Comparison of ENCODE assay signal across 8 cellular contexts in genomic region chr21:33266050-33266783, GRCh38. TPM values are rescaled to one million over a fixed set of nuclear protein-coding genes. Genes with fewer than 3 reads are reported as not detected.
DNase-seq lines count a peak whose midpoint lies in the region; ATAC-seq and TF ChIP-seq lines count a peak whose summit lies in the region.

Gene IL10RB, plus strand, starts transcription at chr21:33266367. Its CDS starts 99 bp downstream, at chr21:33266466.

- no peaks in the 10 kb centered on the region for H3K9me3 ChIP-seq in hepatocyte (ENCODE audit: low read depth)

- peaks cover 9% of the 10 kb centered on the region for H3K36me3 Mint-ChIP-seq in HFFc6 (ENCODE audit: low read depth)

- TF ChIP-seq CTCF in HFFc6 (IDR thresholded peaks at IDR 0.05) (no peak), astrocyte of the cerebellum (IDR thresholded peaks at IDR 0.05; ENCODE audit: low read depth, low read length, missing control alignments) (no peak), hepatocyte (IDR thresholded peaks at IDR 0.05; ENCODE audit: poor library complexity) (no peak), retinal pigment epithelial cell (conservative IDR thresholded peaks at IDR 0.05; ENCODE audit: low read depth, low read length) (no peak)

- H3K4me1 ChIP-seq in hepatocyte (ENCODE audit: insufficient read depth): peaks cover 7% of the 10 kb centered on the region

- H3K27ac Mint-ChIP-seq in HFFc6: peak within 1 kb of the TSS; percentile 78

- H3K4me3 Mint-ChIP-seq in HFFc6: peak within 1 kb of the TSS; percentile 95

- H3K27ac ChIP-seq in hepatocyte: peak within 1 kb of the TSS; percentile 92

- H2AFZ ChIP-seq in hepatocyte: peak within 1 kb of the TSS; percentile 97

- H3K4me1 Mint-ChIP-seq in HFFc6 (ENCODE audit: low read depth): peaks cover 27% of the 10 kb centered on the region

- peaks cover 14% of the 10 kb centered on the region for H3K79me2 ChIP-seq in hepatocyte

- in situ Hi-C loops in astrocyte of the cerebellum (cut with HindIII; ENCODE audit: low sequenced_read_pairs): no loop called here

- no peaks in the 10 kb centered on the region for H3K9me3 Mint-ChIP-seq in HFFc6

- H3K9me2 ChIP-seq in hepatocyte (replicated peaks; ENCODE audit: insufficient read depth): no peaks in the 10 kb centered on the region

- peaks cover 5% of the 10 kb centered on the region for H3K27me3 Mint-ChIP-seq in HFFc6 (ENCODE audit: insufficient read depth)

- H3K4me2 ChIP-seq in hepatocyte: peak within 1 kb of the TSS; percentile 89

- H3K36me3 ChIP-seq in hepatocyte (replicated peaks; ENCODE audit: insufficient read depth, low read depth): no peaks in the 10 kb centered on the region

- ATAC-seq in GM18861 (IDR thresholded peaks at IDR 0.05; ENCODE audit: unreplicated experiment): no peak

- WGBS in hepatocyte (ENCODE audit: low lambda C conversion rate, missing lambda C conversion rate): 1% methylated on average over 43 of the region's 60 CpGs

- DNase-seq in GF-D8 (lab: John Stamatoyannopoulos, UW) (peak; percentile 44), HFFc6 (no peak), NCI-H1694 treated with DMSO at 0.1 percent for 48 hours (lab: John Stamatoyannopoulos, UW) (peak; percentile 29), T1000 (lab: John Stamatoyannopoulos, UW) (peak; percentile 37), astrocyte of the cerebellum (ENCODE audit: low read depth) (no peak), hepatocyte (ENCODE audit: low spot score) (peak; percentile 90), retinal pigment epithelial cell (ENCODE audit: low read depth) (no peak)

- no peaks in the 10 kb centered on the region for H3K27me3 ChIP-seq in hepatocyte

- H3K4me3 ChIP-seq in astrocyte of the cerebellum (ENCODE audit: low read depth, low read length): peak within 1 kb of the TSS; percentile 83
- H3K4me3 ChIP-seq in hepatocyte: peak within 1 kb of the TSS; percentile 95
- peak within 1 kb of the TSS; percentile 72 for H3K4me3 ChIP-seq in retinal pigment epithelial cell (ENCODE audit: low read length)

- no peaks in the 10 kb centered on the region for H4K20me1 ChIP-seq in hepatocyte (ENCODE audit: insufficient read depth, poor library complexity, severe bottlenecking)

RNA-seq across cellular contexts. Expression of gene IL10RB, which starts in this region (rescaled TPM):
- 10 to 100 TPM; 25.5 to 35.3 (median 29.5) TPM for total RNA-seq in HFFc6 (2021; fragmentation: NEBNext Ultra II Directional; extraction: Animal tissue kit (Norgen Biotek cat#: 25700))
- 27.1 and 30.2 TPM in 2 replicates for total RNA-seq in hepatocyte
- 23.4 and 29.2 TPM in 2 replicates for polyA plus RNA-seq in hepatocyte

Comparison
In these comparisons a context has a peak if more than half of its experiments do, and no peak if none do; other contexts are left out.
1. DNase-seq: peak in GF-D8 (single experiment), NCI-H1694 treated with DMSO at 0.1 percent for 48 hours (single experiment), T1000 (single experiment) and hepatocyte (single experiment); none in HFFc6 (single experiment), astrocyte of the cerebellum (single experiment) and retinal pigment epithelial cell (single experiment).
2. Peak in every context shown above with its lines, with median percentiles within 50 percentile points of each other: H3K4me3 ChIP-seq.